Comparison of ENCODE assay signal across 8 cellular contexts in genomic region chr5:17039170-17039569, GRCh38.
"Had no signal": no experiment of that assay in that cellular context is flagged by ENCODE, and none has a peak within 500 bp of the region (broad histone marks: within the 10 kb centered on the region; RNA-seq: fewer than 3 reads in every experiment).

No MANE protein-coding gene starts in this region.

- H3K4me2 ChIP-seq: GM23338, KMS-11 had no signal

- ATAC-seq: GM23338, HCT116, HepG2 had no signal

- H3K27ac ChIP-seq: HL-60, KMS-11 had no signal

- DNase-seq: H7, KBM-7 had no signal

- H3K4me3 ChIP-seq: GM23338, HAP-1 had no signal

- H2AFZ ChIP-seq: GM23338 had no signal

- H3K36me3 ChIP-seq: HAP-1 had no signal

- FAIRE-seq: HepG2 had no signal

- H3K9me3 ChIP-seq: HAP-1 had no signal

- H3K9ac ChIP-seq: KMS-11 had no signal

- H3K4me1 ChIP-seq: HAP-1 had no signal
